In the genomic region with DNA sequence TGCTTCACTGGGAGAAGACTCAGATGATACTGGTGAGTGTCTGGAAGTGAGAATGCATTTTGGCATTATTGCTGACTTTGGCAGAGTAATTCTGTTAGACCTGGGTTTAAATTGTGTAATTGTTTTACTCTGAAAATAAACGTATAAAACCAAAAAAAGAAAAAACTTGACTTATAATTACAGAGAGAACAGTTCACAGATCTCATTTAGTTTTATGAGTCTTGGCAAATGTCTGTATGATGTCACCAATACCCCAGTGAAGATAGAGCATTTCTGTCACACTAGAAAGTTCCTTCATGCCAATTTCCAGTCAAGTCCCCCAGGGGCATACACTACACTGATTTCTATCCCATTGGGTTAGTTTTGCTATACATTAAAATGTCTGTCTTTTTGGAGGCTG, we compare ENCODE assay signal across 25 cellular contexts.
"Had no signal": no experiment of that assay in that cellular context is flagged by ENCODE, and none has a peak within 500 bp of the region (broad histone marks: within the 10 kb centered on the region; RNA-seq: fewer than 3 reads in every experiment).

No MANE protein-coding gene starts in this region.

- H3K27ac ChIP-seq: coronary artery, dorsolateral prefrontal cortex, esophagus muscularis mucosa, gastroesophageal sphincter, heart left ventricle, hepatocyte, left ventricle myocardium inferior, lower lobe of right lung had no signal

- H3K4me1 ChIP-seq: lower lobe of right lung had no signal

- H3K4me3 Mint-ChIP-seq: immature natural killer cell; mesothelial cell of epicardium; naive B cell; naive thymus-derived CD8-positive, alpha-beta T cell had no signal

- H2AFZ ChIP-seq: hepatocyte had no signal

- H3K27me3 ChIP-seq: dorsolateral prefrontal cortex, esophagus muscularis mucosa, gastroesophageal sphincter, heart left ventricle, hepatocyte had no signal

- DNase-seq: dermis blood vessel endothelial cell; dorsolateral prefrontal cortex; effector CD4-positive, alpha-beta T cell; effector memory CD4-positive, alpha-beta T cell; foreskin fibroblast; foreskin melanocyte; heart left ventricle; hypothalamus; immature natural killer cell; islet precursor cell; kidney; kidney glomerular epithelial cell; left colon; left ventricle myocardium inferior; lower lobe of right lung; mesenchymal stem cell; naive B cell; naive thymus-derived CD8-positive, alpha-beta T cell had no signal

- H3K4me1 Mint-ChIP-seq: mesothelial cell of epicardium had no signal

- H3K4me3 ChIP-seq: coronary artery, dorsolateral prefrontal cortex, esophagus muscularis mucosa, gastroesophageal sphincter, heart left ventricle, hepatocyte, left ventricle myocardium inferior, lower lobe of right lung, mucosa of descending colon had no signal

- H3K4me2 ChIP-seq: hepatocyte had no signal

- H3K27ac Mint-ChIP-seq: mesothelial cell of epicardium had no signal

- ATAC-seq: gastroesophageal sphincter; left colon; left lobe of liver; lower lobe of right lung; mucosa of descending colon; naive thymus-derived CD8-positive, alpha-beta T cell had no signal

- H3K27me3 Mint-ChIP-seq: naive B cell; naive thymus-derived CD8-positive, alpha-beta T cell had no signal

- H3K9me3 ChIP-seq: esophagus muscularis mucosa, gastroesophageal sphincter, heart left ventricle, left ventricle myocardium inferior, lower lobe of right lung, mucosa of descending colon had no signal

- H3K9me3 Mint-ChIP-seq: immature natural killer cell, naive B cell had no signal
